ENCODE assay signal across 14 cellular contexts in genomic region chr12:58148405-58148804, GRCh38.
DNase-seq lines count a peak whose midpoint lies in the region; ATAC-seq and TF ChIP-seq lines count a peak whose summit lies in the region.
"Had no signal": no experiment of that assay in that cellular context is flagged by ENCODE, and none has a peak within 500 bp of the region (broad histone marks: within the 10 kb centered on the region; RNA-seq: fewer than 3 reads in every experiment).

No MANE protein-coding gene starts in this region.

- H3K4me2 ChIP-seq in GM23338: no peak overlapping the region
- peak overlapping the region; percentile 35 for H3K4me2 ChIP-seq in PC-3 (ENCODE audit: low read length)

- H3K36me3 ChIP-seq in GM23338 (ENCODE audit: insufficient read depth): no peaks in the 10 kb centered on the region
- no peaks in the 10 kb centered on the region for H3K36me3 ChIP-seq in PC-3 (ENCODE audit: low read depth, low read length)
- no peaks in the 10 kb centered on the region for H3K36me3 ChIP-seq in WERI-Rb-1
- H3K36me3 ChIP-seq: stomach had no signal

- no peak overlapping the region for H3K9ac ChIP-seq in PC-3 (ENCODE audit: low read length)

- H3K27ac Mint-ChIP-seq in GM23338: no peak overlapping the region
- H3K27ac Mint-ChIP-seq: activated CD4-positive, alpha-beta memory T cell treated with anti-CD3 and anti-CD28 coated beads for 36 hours had no signal

- no peaks in the 10 kb centered on the region for H3K27me3 Mint-ChIP-seq in GM23338 (ENCODE audit: insufficient read depth, low read depth, poor library complexity)

- no peaks in the 10 kb centered on the region for H3K4me1 Mint-ChIP-seq in GM23338
- H3K4me1 Mint-ChIP-seq: H9 had no signal

- H3F3A ChIP-seq in GM23338 (replicated peaks; ENCODE audit: low read depth) (no peaks in the 10 kb centered on the region), PC-3 (ENCODE audit: low read length, unreplicated experiment) (no peaks in the 10 kb centered on the region)

- no peak for ATAC-seq in GM23338
- ATAC-seq in PC-3: peak; percentile 96
- ATAC-seq: HepG2 had no signal

- intact Hi-C loops in PC-3 (cut with micrococcal nuclease): no loop called here

- BruUV-seq in PC-3 (replicated peaks; lab: Mats Ljungman, UMichigan): no TSS peak

- H3K4me1 ChIP-seq in GM23338 (ENCODE audit: insufficient read depth) (no peaks in the 10 kb centered on the region), PC-3 (ENCODE audit: insufficient read depth, low read length) (peaks cover 9% of the 10 kb centered on the region)
- H3K4me1 ChIP-seq: stomach had no signal

- peaks cover 8% of the 10 kb centered on the region; the same call in 2 of the 3 replicates for H3K36me3 Mint-ChIP-seq in GM23338 (ENCODE audit: low read depth)
- H3K36me3 Mint-ChIP-seq: activated CD4-positive, alpha-beta memory T cell treated with anti-CD3 and anti-CD28 coated beads for 36 hours had no signal

- H2AFZ ChIP-seq in GM23338: peak overlapping the region; percentile 21; the same call in 1 of the 2 replicates
- H2AFZ ChIP-seq in PC-3 (ENCODE audit: low read length): no peak overlapping the region

- POLR2A ChIA-PET in PC-3 (lab: Charles Lee; ENCODE audit: unreplicated experiment): no interaction called here

- H3K79me2 ChIP-seq in GM23338 (replicated peaks; ENCODE audit: insufficient read depth) (no peaks in the 10 kb centered on the region), PC-3 (ENCODE audit: low read length) (no peaks in the 10 kb centered on the region)

- DNase-seq in GM23338 (ENCODE audit: low spot score) (no peak), PC-3 (peak; percentile 82), epithelial cell of prostate (ENCODE audit: low read depth, low spot score) (peak; percentile 52), skeletal muscle cell (ENCODE audit: low read depth) (peak; percentile 17), ecto neural progenitor cell (ENCODE audit: low spot score) (no peak), hepatic stellate cell (ENCODE audit: low spot score) (no peak), WERI-Rb-1 (no peak)
- DNase-seq: activated CD4-positive, alpha-beta memory T cell treated with anti-CD3 and anti-CD28 coated beads for 36 hours; central memory CD4-positive, alpha-beta T cell; H9; left cardiac atrium; stomach had no signal

- H3K9me3 Mint-ChIP-seq in GM23338: peaks cover 13% of the 10 kb centered on the region; the same call in 2 of the 3 replicates

- H3K9me2 ChIP-seq in GM23338 (ENCODE audit: insufficient read depth) (0 out of 2 replicates have a peak, but pooled peaks cover 10% of the 10 kb centered on the region), PC-3 (replicated peaks; ENCODE audit: low read length) (no peaks in the 10 kb centered on the region; the same call in 1 of the 2 replicates)

- H3K9me3 ChIP-seq in PC-3 (ENCODE audit: low read length) (no peaks in the 10 kb centered on the region), WERI-Rb-1 (ENCODE audit: severe bottlenecking) (no peaks in the 10 kb centered on the region)

- CTCF ChIA-PET in PC-3 (lab: Charles Lee): no interaction called here

- H4K20me1 ChIP-seq in GM23338 (replicated peaks; ENCODE audit: insufficient read depth): no peaks in the 10 kb centered on the region
- no peaks in the 10 kb centered on the region for H4K20me1 ChIP-seq in PC-3 (ENCODE audit: low read length)

- no peak overlapping the region for H3K27ac ChIP-seq in GM23338 (ENCODE audit: low read depth)
- H3K27ac ChIP-seq in PC-3 (ENCODE audit: low read length): peak overlapping the region; percentile 56
- no peak overlapping the region for H3K27ac ChIP-seq in epithelial cell of prostate
- no peak overlapping the region for H3K27ac ChIP-seq in WERI-Rb-1
- H3K27ac ChIP-seq: skin epidermis, stomach had no signal

- no peak overlapping the region for H3K4me3 ChIP-seq in GM23338
- no peak overlapping the region for H3K4me3 ChIP-seq in PC-3 (ENCODE audit: low read length)
- H3K4me3 ChIP-seq in skeletal muscle cell (ENCODE audit: low read depth, low read length): no peak overlapping the region
- H3K4me3 ChIP-seq in WERI-Rb-1 (ENCODE audit: low read depth, low read length): no peak overlapping the region
- H3K4me3 ChIP-seq: skin epidermis, stomach had no signal

- H3K27me3 ChIP-seq in GM23338 (ENCODE audit: insufficient read depth): no peaks in the 10 kb centered on the region
- no peaks in the 10 kb centered on the region for H3K27me3 ChIP-seq in PC-3 (ENCODE audit: low read length)
- H3K27me3 ChIP-seq in WERI-Rb-1 (ENCODE audit: insufficient read depth, low read depth, severe bottlenecking): no peaks in the 10 kb centered on the region
- H3K27me3 ChIP-seq: stomach had no signal

- H3K4me3 Mint-ChIP-seq in GM23338: no peak overlapping the region
- H3K4me3 Mint-ChIP-seq: activated CD4-positive, alpha-beta memory T cell treated with anti-CD3 and anti-CD28 coated beads for 36 hours; H9 had no signal

- no peak for TF ChIP-seq CTCF in GM23338 (conservative IDR thresholded peaks at IDR 0.05; ENCODE audit: low read depth in 2 of 2)
- no peak for TF ChIP-seq CTCF in PC-3 (conservative IDR thresholded peaks at IDR 0.05; ENCODE audit: low read depth, low read length)
- no peak for TF ChIP-seq CTCF in WERI-Rb-1 (IDR thresholded peaks at IDR 0.05; ENCODE audit: low read depth, low read length)

TF ChIP-seq in GM23338, 12 proteins besides CTCF, POLR2A, EP300 and RAD21 (continues in another document):
- TF ChIP-seq NANOG (IDR thresholded peaks at IDR 0.05; ENCODE audit: borderline replicate concordance) (no peak), JUNB (IDR thresholded peaks at IDR 0.05; ENCODE audit: unreplicated experiment) (no peak)
- TF ChIP-seq, protein P1, sequence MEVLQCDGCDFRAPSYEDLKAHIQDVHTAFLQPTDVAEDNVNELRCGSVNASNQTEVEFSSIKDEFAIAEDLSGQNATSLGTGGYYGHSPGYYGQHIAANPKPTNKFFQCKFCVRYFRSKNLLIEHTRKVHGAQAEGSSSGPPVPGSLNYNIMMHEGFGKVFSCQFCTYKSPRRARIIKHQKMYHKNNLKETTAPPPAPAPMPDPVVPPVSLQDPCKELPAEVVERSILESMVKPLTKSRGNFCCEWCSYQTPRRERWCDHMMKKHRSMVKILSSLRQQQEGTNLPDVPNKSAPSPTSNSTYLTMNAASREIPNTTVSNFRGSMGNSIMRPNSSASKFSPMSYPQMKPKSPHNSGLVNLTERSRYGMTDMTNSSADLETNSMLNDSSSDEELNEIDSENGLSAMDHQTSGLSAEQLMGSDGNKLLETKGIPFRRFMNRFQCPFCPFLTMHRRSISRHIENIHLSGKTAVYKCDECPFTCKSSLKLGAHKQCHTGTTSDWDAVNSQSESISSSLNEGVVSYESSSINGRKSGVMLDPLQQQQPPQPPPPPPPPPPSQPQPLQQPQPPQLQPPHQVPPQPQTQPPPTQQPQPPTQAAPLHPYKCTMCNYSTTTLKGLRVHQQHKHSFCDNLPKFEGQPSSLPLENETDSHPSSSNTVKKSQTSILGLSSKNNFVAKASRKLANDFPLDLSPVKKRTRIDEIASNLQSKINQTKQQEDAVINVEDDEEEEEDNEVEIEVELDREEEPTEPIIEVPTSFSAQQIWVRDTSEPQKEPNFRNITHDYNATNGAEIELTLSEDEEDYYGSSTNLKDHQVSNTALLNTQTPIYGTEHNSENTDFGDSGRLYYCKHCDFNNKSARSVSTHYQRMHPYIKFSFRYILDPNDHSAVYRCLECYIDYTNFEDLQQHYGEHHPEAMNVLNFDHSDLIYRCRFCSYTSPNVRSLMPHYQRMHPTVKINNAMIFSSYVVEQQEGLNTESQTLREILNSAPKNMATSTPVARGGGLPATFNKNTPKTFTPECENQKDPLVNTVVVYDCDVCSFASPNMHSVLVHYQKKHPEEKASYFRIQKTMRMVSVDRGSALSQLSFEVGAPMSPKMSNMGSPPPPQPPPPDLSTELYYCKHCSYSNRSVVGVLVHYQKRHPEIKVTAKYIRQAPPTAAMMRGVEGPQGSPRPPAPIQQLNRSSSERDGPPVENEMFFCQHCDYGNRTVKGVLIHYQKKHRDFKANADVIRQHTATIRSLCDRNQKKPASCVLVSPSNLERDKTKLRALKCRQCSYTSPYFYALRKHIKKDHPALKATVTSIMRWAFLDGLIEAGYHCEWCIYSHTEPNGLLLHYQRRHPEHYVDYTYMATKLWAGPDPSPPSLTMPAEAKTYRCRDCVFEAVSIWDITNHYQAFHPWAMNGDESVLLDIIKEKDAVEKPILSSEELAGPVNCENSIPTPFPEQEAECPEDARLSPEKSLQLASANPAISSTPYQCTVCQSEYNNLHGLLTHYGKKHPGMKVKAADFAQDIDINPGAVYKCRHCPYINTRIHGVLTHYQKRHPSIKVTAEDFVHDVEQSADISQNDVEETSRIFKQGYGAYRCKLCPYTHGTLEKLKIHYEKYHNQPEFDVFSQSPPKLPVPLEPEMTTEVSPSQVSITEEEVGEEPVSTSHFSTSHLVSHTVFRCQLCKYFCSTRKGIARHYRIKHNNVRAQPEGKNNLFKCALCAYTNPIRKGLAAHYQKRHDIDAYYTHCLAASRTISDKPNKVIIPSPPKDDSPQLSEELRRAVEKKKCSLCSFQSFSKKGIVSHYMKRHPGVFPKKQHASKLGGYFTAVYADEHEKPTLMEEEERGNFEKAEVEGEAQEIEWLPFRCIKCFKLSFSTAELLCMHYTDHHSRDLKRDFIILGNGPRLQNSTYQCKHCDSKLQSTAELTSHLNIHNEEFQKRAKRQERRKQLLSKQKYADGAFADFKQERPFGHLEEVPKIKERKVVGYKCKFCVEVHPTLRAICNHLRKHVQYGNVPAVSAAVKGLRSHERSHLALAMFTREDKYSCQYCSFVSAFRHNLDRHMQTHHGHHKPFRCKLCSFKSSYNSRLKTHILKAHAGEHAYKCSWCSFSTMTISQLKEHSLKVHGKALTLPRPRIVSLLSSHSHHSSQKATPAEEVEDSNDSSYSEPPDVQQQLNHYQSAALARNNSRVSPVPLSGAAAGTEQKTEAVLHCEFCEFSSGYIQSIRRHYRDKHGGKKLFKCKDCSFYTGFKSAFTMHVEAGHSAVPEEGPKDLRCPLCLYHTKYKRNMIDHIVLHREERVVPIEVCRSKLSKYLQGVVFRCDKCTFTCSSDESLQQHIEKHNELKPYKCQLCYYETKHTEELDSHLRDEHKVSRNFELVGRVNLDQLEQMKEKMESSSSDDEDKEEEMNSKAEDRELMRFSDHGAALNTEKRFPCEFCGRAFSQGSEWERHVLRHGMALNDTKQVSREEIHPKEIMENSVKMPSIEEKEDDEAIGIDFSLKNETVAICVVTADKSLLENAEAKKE (CRISPR knock-in tag; IDR thresholded peaks at IDR 0.05): no peak

Comparison
In these comparisons a context has a peak if more than half of its experiments do, and no peak if none do; other contexts are left out.
1. DNase-seq: peak in PC-3 (single experiment), epithelial cell of prostate (single experiment) and skeletal muscle cell (single experiment); none in GM23338 (single experiment), ecto neural progenitor cell (single experiment), hepatic stellate cell (single experiment) and WERI-Rb-1 (single experiment).